ENCODE assay signal across 37 cellular contexts in the genomic region with DNA sequence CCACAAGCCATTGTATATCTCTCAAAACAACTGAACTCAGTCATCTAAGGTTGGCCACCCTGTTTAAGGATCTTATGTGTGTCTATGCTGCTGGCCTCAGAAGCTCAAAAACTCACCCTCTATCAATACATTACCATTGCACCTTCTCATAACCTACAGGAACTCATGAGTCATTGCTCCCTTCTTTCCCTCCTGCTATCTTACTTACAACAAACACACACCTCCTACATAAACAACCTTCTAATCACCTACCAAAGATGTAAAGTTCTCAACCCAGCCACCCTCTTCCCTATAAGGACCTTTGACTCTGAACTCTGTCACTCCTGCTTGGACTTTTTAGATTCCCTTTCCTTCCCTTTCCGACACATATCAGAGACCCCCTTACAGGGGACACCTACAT. TPM values are rescaled to one million over a fixed set of nuclear protein-coding genes. Genes with fewer than 3 reads are reported as not detected.
"Had no signal": no experiment of that assay in that cellular context is flagged by ENCODE, and none has a peak within 500 bp of the region (broad histone marks: within the 10 kb centered on the region; RNA-seq: fewer than 3 reads in every experiment).

No MANE protein-coding gene starts in this region.

- FAIRE-seq: TTC549 had no signal

- H3K4me1 ChIP-seq: ascending aorta, breast epithelium had no signal

- ATAC-seq: activated CD8-positive, alpha-beta memory T cell treated with anti-CD3 and anti-CD28 coated beads, Interleukin-2, amount 10 ng/mL, durations not matched to agents 7 days and 5 days; activated CD8-positive, alpha-beta T cell treated with anti-CD3 and anti-CD28 coated beads, Interleukin-2, amount 10 ng/mL, durations not matched to agents 7 days and 5 days; activated naive CD8-positive, alpha-beta T cell treated with anti-CD3 and anti-CD28 coated beads, Interleukin-2, amount 50 U/mL, for 24 hours; body of pancreas; T-cell had no signal

- H3K36me3 ChIP-seq: ascending aorta, brain microvascular endothelial cell, breast epithelium, cardiac muscle cell had no signal

- H3K27me3 Mint-ChIP-seq: activated CD4-positive, alpha-beta memory T cell treated with anti-CD3 and anti-CD28 coated beads, Interleukin-2, amount 10 ng/mL, durations not matched to agents 7 days and 5 days; activated CD4-positive, alpha-beta T cell treated with anti-CD3 and anti-CD28 coated beads, Interleukin-2, amount 10 ng/mL, durations not matched to agents 24 days and 14 days; activated naive CD4-positive, alpha-beta T cell treated with anti-CD3 and anti-CD28 coated beads, Interleukin-2, amount 10 ng/mL, durations not matched to agents 7 days and 5 days had no signal

- H3K27me3 ChIP-seq: ascending aorta, body of pancreas, brain microvascular endothelial cell, breast epithelium had no signal

- DNase-seq: activated B cell treated with CpG ODN at 0.5 μM for 24 hours; activated CD4-positive, alpha-beta memory T cell treated with anti-CD3 and anti-CD28 coated beads, Interleukin-2, amount 10 ng/mL, durations not matched to agents 7 days and 5 days; activated CD4-positive, alpha-beta T cell treated with anti-CD3 and anti-CD28 coated beads for 4 hours; activated CD4-positive, alpha-beta T cell treated with anti-CD3 and anti-CD28 coated beads, Interleukin-2, amount 10 ng/mL, durations not matched to agents 24 days and 14 days; activated CD4-positive, alpha-beta T cell treated with anti-CD3 and anti-CD28 coated beads, Interleukin-2, amount 50 U/mL, for 48 hours; activated CD4-positive, CD25-positive, alpha-beta regulatory T cell treated with anti-CD3 and anti-CD28 coated beads, Interleukin-2, amount 50 U/mL, for 72 hours; activated CD8-positive, alpha-beta memory T cell treated with anti-CD3 and anti-CD28 coated beads for 24 hours; activated CD8-positive, alpha-beta memory T cell treated with anti-CD3 and anti-CD28 coated beads, Interleukin-2, amount 10 ng/mL, durations not matched to agents 7 days and 5 days; activated CD8-positive, alpha-beta memory T cell treated with anti-CD3 and anti-CD28 coated beads, Interleukin-2, amount 50 U/mL, for 48 hours; activated CD8-positive, alpha-beta T cell treated with anti-CD3 and anti-CD28 coated beads, Interleukin-2, amount 10 ng/mL, durations not matched to agents 7 days and 5 days; activated effector memory CD4-positive, alpha-beta T cell treated with Interleukin-2 at 50 U/mL for 16 hours; activated gamma-delta T cell; activated naive CD4-positive, alpha-beta T cell treated with anti-CD3 and anti-CD28 coated beads, Interleukin-2, amount 10 ng/mL, durations not matched to agents 7 days and 5 days; activated naive CD4-positive, alpha-beta T cell treated with Interleukin-2 at 50 U/mL for 16 hours; activated naive CD8-positive, alpha-beta T cell treated with anti-CD3 and anti-CD28 coated beads, Interleukin-2, amount 10 ng/mL, durations not matched to agents 7 days and 5 days; activated naive CD8-positive, alpha-beta T cell treated with anti-CD3 and anti-CD28 coated beads, Interleukin-2, amount 50 U/mL, for 24 hours; activated T-cell treated with anti-CD3 and anti-CD28 coated beads, Interleukin-2, amount 50 U/mL, for 24 hours; activated T-cell treated with anti-CD3 and anti-CD28 coated beads, Interleukin-2, amount 50 U/mL, for 48 hours; amygdala; anterior cingulate cortex; body of pancreas; brain microvascular endothelial cell; central memory CD4-positive, alpha-beta T cell; T-cell; T-helper 2 cell; T-helper 9 cell had no signal

- H3K27ac ChIP-seq: ascending aorta, body of pancreas, brain microvascular endothelial cell, breast epithelium, cardiac muscle cell, VCaP had no signal

- H3K4me3 Mint-ChIP-seq: activated B cell treated with CpG ODN at 0.5 μM for 24 hours; activated CD4-positive, alpha-beta memory T cell treated with anti-CD3 and anti-CD28 coated beads, Interleukin-2, amount 10 ng/mL, durations not matched to agents 7 days and 5 days; activated CD4-positive, alpha-beta T cell treated with anti-CD3 and anti-CD28 coated beads, Interleukin-2, amount 10 ng/mL, durations not matched to agents 24 days and 14 days; activated CD8-positive, alpha-beta memory T cell treated with anti-CD3 and anti-CD28 coated beads, Interleukin-2, amount 10 ng/mL, durations not matched to agents 7 days and 5 days; activated CD8-positive, alpha-beta T cell treated with anti-CD3 and anti-CD28 coated beads, Interleukin-2, amount 10 ng/mL, durations not matched to agents 7 days and 5 days; activated naive CD4-positive, alpha-beta T cell treated with anti-CD3 and anti-CD28 coated beads, Interleukin-2, amount 10 ng/mL, durations not matched to agents 7 days and 5 days; activated naive CD4-positive, alpha-beta T cell treated with anti-CD3 and anti-CD28 coated beads, Interleukin-2, amount 50 U/mL, for 24 hours; activated naive CD8-positive, alpha-beta T cell; activated naive CD8-positive, alpha-beta T cell treated with anti-CD3 and anti-CD28 coated beads, Interleukin-2, amount 10 ng/mL, durations not matched to agents 7 days and 5 days; activated naive CD8-positive, alpha-beta T cell treated with anti-CD3 and anti-CD28 coated beads, Interleukin-2, amount 50 U/mL, for 24 hours; activated T-cell treated with anti-CD3 and anti-CD28 coated beads, Interleukin-2, amount 50 U/mL, for 24 hours; T-cell; T-helper 1 cell treated with Interleukin-12 subunit alpha and Interleukin-12 subunit beta and Interleukin-4 antibody, amounts not matched to agents 30 μg/mL and 1 μg/mL, for 36 hours; T-helper 2 cell treated with Interferon-gamma antibody and Interleukin-4, amounts not matched to agents 5 μg/mL and 100 μg/mL, for 36 hours had no signal

- H3K4me1 Mint-ChIP-seq: activated B cell treated with CpG ODN at 0.5 μM for 24 hours had no signal

- H3K27ac Mint-ChIP-seq: activated B cell treated with CpG ODN at 0.5 μM for 24 hours; activated CD4-positive, alpha-beta memory T cell treated with anti-CD3 and anti-CD28 coated beads, Interleukin-2, amount 10 ng/mL, durations not matched to agents 7 days and 5 days; activated CD4-positive, alpha-beta T cell treated with anti-CD3 and anti-CD28 coated beads, Interleukin-2, amount 10 ng/mL, durations not matched to agents 24 days and 14 days; activated CD8-positive, alpha-beta memory T cell treated with anti-CD3 and anti-CD28 coated beads, Interleukin-2, amount 10 ng/mL, durations not matched to agents 7 days and 5 days; activated CD8-positive, alpha-beta T cell treated with anti-CD3 and anti-CD28 coated beads, Interleukin-2, amount 10 ng/mL, durations not matched to agents 7 days and 5 days; activated naive CD4-positive, alpha-beta T cell treated with anti-CD3 and anti-CD28 coated beads, Interleukin-2, amount 10 ng/mL, durations not matched to agents 7 days and 5 days; activated naive CD4-positive, alpha-beta T cell treated with anti-CD3 and anti-CD28 coated beads, Interleukin-2, amount 50 U/mL, for 24 hours; activated naive CD8-positive, alpha-beta T cell; activated naive CD8-positive, alpha-beta T cell treated with anti-CD3 and anti-CD28 coated beads, Interleukin-2, amount 10 ng/mL, durations not matched to agents 7 days and 5 days; activated naive CD8-positive, alpha-beta T cell treated with anti-CD3 and anti-CD28 coated beads, Interleukin-2, amount 50 U/mL, for 24 hours; activated T-cell treated with anti-CD3 and anti-CD28 coated beads, Interleukin-2, amount 50 U/mL, for 24 hours; activated T-helper 2 cell treated with anti-CD3 and anti-CD28 coated beads, Interferon-gamma antibody, Interleukin-2, Interleukin-4, amounts not matched to agents 10 μg/mL and 5 μg/mL and 100 μg/mL, durations not matched to agents 14 hours and 24 hours and 36 hours; T-cell; T-helper 1 cell treated with Interleukin-12 subunit alpha and Interleukin-12 subunit beta and Interleukin-4 antibody, amounts not matched to agents 30 μg/mL and 1 μg/mL, for 36 hours; T-helper 2 cell treated with Interferon-gamma antibody and Interleukin-4, amounts not matched to agents 5 μg/mL and 100 μg/mL, for 36 hours had no signal

- H3K4me3 ChIP-seq: ascending aorta, body of pancreas, breast epithelium, cardiac muscle cell had no signal

RNA-seq across cellular contexts. Expression of a gene that starts 13.3 kb away (rescaled TPM):
- total RNA-seq: activated B cell treated with CpG ODN at 0.5 μM for 24 hours; activated CD4-positive, alpha-beta memory T cell treated with anti-CD3 and anti-CD28 coated beads, Interleukin-2, amount 10 ng/mL, durations not matched to agents 7 days and 5 days; activated CD4-positive, alpha-beta T cell treated with anti-CD3 and anti-CD28 coated beads, Interleukin-2, amount 10 ng/mL, durations not matched to agents 24 days and 14 days; activated CD8-positive, alpha-beta memory T cell treated with anti-CD3 and anti-CD28 coated beads, Interleukin-2, amount 10 ng/mL, durations not matched to agents 7 days and 5 days; activated CD8-positive, alpha-beta T cell treated with anti-CD3 and anti-CD28 coated beads, Interleukin-2, amount 10 ng/mL, durations not matched to agents 7 days and 5 days; activated naive CD8-positive, alpha-beta T cell treated with anti-CD3 and anti-CD28 coated beads, Interleukin-2, amount 10 ng/mL, durations not matched to agents 7 days and 5 days; activated T-helper 2 cell treated with anti-CD3 and anti-CD28 coated beads, Interferon-gamma antibody, Interleukin-2, Interleukin-4, amounts not matched to agents 10 μg/mL and 5 μg/mL and 100 μg/mL, durations not matched to agents 14 hours and 24 hours and 36 hours; ascending aorta; body of pancreas; breast epithelium; cardiac muscle cell; cerebellum; T-cell had no signal
